Comparison of ENCODE assay signal across 4 cellular contexts in genomic region chr7:1205742-1206141, GRCh38. TPM values are rescaled to one million over a fixed set of nuclear protein-coding genes. Genes with fewer than 3 reads are reported as not detected.
"Had no signal": no experiment of that assay in that cellular context is flagged by ENCODE, and none has a peak within 500 bp of the region (broad histone marks: within the 10 kb centered on the region; RNA-seq: fewer than 3 reads in every experiment).

No MANE protein-coding gene starts in this region.

RNA-seq across cellular contexts. Expression of gene UNCX, which starts 26.9 kb away (rescaled TPM):
- total RNA-seq: LHCN-M2, M059J, MCF 10A, NCI-H460 had no signal
